In genomic region chr1:2342384-2343022, GRCh38 we compare ENCODE assay signal across 19 cellular contexts. TPM values are rescaled to one million over a fixed set of nuclear protein-coding genes. Genes with fewer than 3 reads are reported as not detected.
DNase-seq lines count a peak whose midpoint lies in the region; ATAC-seq and TF ChIP-seq lines count a peak whose summit lies in the region.
"Had no signal": no experiment of that assay in that cellular context is flagged by ENCODE, and none has a peak within 500 bp of the region (broad histone marks: within the 10 kb centered on the region; RNA-seq: fewer than 3 reads in every experiment).

No MANE protein-coding gene starts in this region.

- no peak overlapping the region for H3K4me3 Mint-ChIP-seq in brain
- H3K4me3 Mint-ChIP-seq: CD4-positive, CD25-positive, alpha-beta regulatory T cell; IgD-negative memory B cell had no signal

- DNase-seq in Right ventricle myocardium superior (peak; percentile 29), cardiac septum (ENCODE audit: low spot score) (no peak), mucosa of descending colon (peak in 2 of 3 donors; percentile 7 to 35), head of caudate nucleus (no peak)
- DNase-seq: CD4-positive, CD25-positive, alpha-beta regulatory T cell; DMS153; NCI-H1048; NCI-H1417; NCI-H1694; NCI-H2029 treated with DMSO at 0.1 percent for 48 hours; NCI-H446 treated with DMSO at 0.1 percent for 48 hours; NCI-H526; RPMI8226 had no signal

- intact Hi-C loops in Right ventricle myocardium superior (cut with DNase I), result no loop called here
- intact Hi-C loops in cardiac septum (cut with DNase I), result no loop called here
- intact Hi-C loops in mucosa of descending colon (cut with DNase I, micrococcal nuclease), result no loop called here
- intact Hi-C loops in head of caudate nucleus (cut with DNase I), result no loop called here

- TF ChIP-seq CTCF in brain (conservative IDR thresholded peaks at IDR 0.05) (no peak), mucosa of descending colon (IDR thresholded peaks at IDR 0.05) (no peak)

- H3K4me1 ChIP-seq in mucosa of descending colon (ENCODE audit: low read depth), result no peaks in the 10 kb centered on the region

- H3K27ac Mint-ChIP-seq in brain, result peak overlapping the region in 3 of 5 experiments; percentile 16 to 47 (median 36)
- H3K27ac Mint-ChIP-seq: CD4-positive, CD25-positive, alpha-beta regulatory T cell; IgD-negative memory B cell had no signal

- no peaks in the 10 kb centered on the region for H3K36me3 Mint-ChIP-seq in brain
- H3K36me3 Mint-ChIP-seq: CD4-positive, CD25-positive, alpha-beta regulatory T cell; IgD-negative memory B cell had no signal

- peaks cover 13% of the 10 kb centered on the region for H3K4me1 Mint-ChIP-seq in brain
- H3K4me1 Mint-ChIP-seq: CD4-positive, CD25-positive, alpha-beta regulatory T cell; IgD-negative memory B cell had no signal

- no peaks in the 10 kb centered on the region for H3K27me3 Mint-ChIP-seq in brain
- H3K27me3 Mint-ChIP-seq: CD4-positive, CD25-positive, alpha-beta regulatory T cell; IgD-negative memory B cell had no signal

- ATAC-seq in Right ventricle myocardium superior (ENCODE audit: poor library complexity) (no peak), mucosa of descending colon (no peak), HG03039 (IDR thresholded peaks at IDR 0.05; ENCODE audit: unreplicated experiment) (no peak), GM21390 (IDR thresholded peaks at IDR 0.05; ENCODE audit: unreplicated experiment) (no peak)
- ATAC-seq: HCT116 had no signal

- no peaks in the 10 kb centered on the region for H3K36me3 ChIP-seq in mucosa of descending colon (ENCODE audit: low read depth)
- H3K36me3 ChIP-seq: BLaER1 had no signal

- H3K9me3 Mint-ChIP-seq in brain, result peaks cover 0 to 2% (median 0%) of the 10 kb centered on the region in 5 experiments
- H3K9me3 Mint-ChIP-seq: CD4-positive, CD25-positive, alpha-beta regulatory T cell; IgD-negative memory B cell had no signal

- H3K4me3 ChIP-seq in mucosa of descending colon, result no peak overlapping the region
- H3K4me3 ChIP-seq: BLaER1 had no signal

- no peaks in the 10 kb centered on the region for H3K9me3 ChIP-seq in mucosa of descending colon
- H3K9me3 ChIP-seq: BLaER1 had no signal

RNA-seq across cellular contexts. Expression of gene MORN1, which starts 48.9 kb away (rescaled TPM):
- total RNA-seq in Right ventricle myocardium superior (5.0 TPM), cardiac septum (3.6 TPM), mucosa of descending colon (10 to 100 TPM; 13.1 to 17.4 (median 13.4) TPM)
- 15.4 TPM for polyA plus RNA-seq in brain (ENCODE audit: insufficient read depth, low read depth, low replicate concordance)

RNA-seq across cellular contexts. Expression of gene RER1, which starts 49.1 kb away (rescaled TPM):
- 81.8 TPM for total RNA-seq in Right ventricle myocardium superior
- 81.9 TPM for total RNA-seq in cardiac septum
- polyA plus RNA-seq in brain (ENCODE audit: insufficient read depth, low read depth, low replicate concordance), result 122 TPM
- 100 to 1,000 TPM; 151 to 217 (median 193) TPM for total RNA-seq in mucosa of descending colon

Comparison
In these comparisons a context has a peak if more than half of its experiments do, and no peak if none do; other contexts are left out.
1. DNase-seq: peak in Right ventricle myocardium superior (single experiment) and mucosa of descending colon (2 of 3); none in cardiac septum (single experiment) and head of caudate nucleus (0 of 42).